Comparison of ENCODE assay signal across 8 cellular contexts in genomic region chr15:59532770-59533379, GRCh38.
A peak's percentile ranks its signal among the peaks of the same experiment; 100 is the strongest.
DNase-seq lines count a peak whose midpoint lies in the region; ATAC-seq, FAIRE-seq and TF ChIP-seq lines count a peak whose summit lies in the region.

No MANE protein-coding gene starts in this region.

- H3K79me1 ChIP-seq in IMR-90 (ENCODE audit: low read depth in 1 of 2, low read length in 2 of 2): no peaks in the 10 kb centered on the region

- H4K91ac ChIP-seq in IMR-90 (ENCODE audit: insufficient read depth, low read depth, low read length): no peak overlapping the region

- no peaks in the 10 kb centered on the region for H3K4me1 ChIP-seq in IMR-90 (ENCODE audit: control insufficient read depth, insufficient read depth, low read length)

- H2AFZ ChIP-seq in IMR-90 (replicated peaks; ENCODE audit: low read length, poor library complexity): no peak overlapping the region

- no peaks in the 10 kb centered on the region for H4K20me1 ChIP-seq in IMR-90 (ENCODE audit: insufficient read depth, low read length)

- POLR2A ChIA-PET in IMR-90 (lab: Charles Lee; ENCODE audit: unreplicated experiment): no interaction called here

- no peaks in the 10 kb centered on the region for H3K9me3 ChIP-seq in IMR-90 (ENCODE audit: control insufficient read depth, insufficient read depth, low read length)

- peaks cover 25% of the 10 kb centered on the region for H3K27me3 Mint-ChIP-seq in mesothelial cell of epicardium (ENCODE audit: low read depth)

- no TSS peak for BruUV-seq in IMR-90 (replicated peaks; lab: Mats Ljungman, UMichigan)

- H3K4me1 Mint-ChIP-seq in mesothelial cell of epicardium: no peaks in the 10 kb centered on the region

- TF ChIP-seq RAD21 in IMR-90 (IDR thresholded peaks at IDR 0.05; ENCODE audit: low read length): peak; percentile 66

- no peaks in the 10 kb centered on the region for H3K9me1 ChIP-seq in IMR-90 (ENCODE audit: insufficient read depth, low read length)

- H2BK20ac ChIP-seq in IMR-90 (ENCODE audit: low read depth, low read length): no peak overlapping the region

- no peak overlapping the region for H3K18ac ChIP-seq in IMR-90 (ENCODE audit: low read depth, low read length)

- H3K23ac ChIP-seq in IMR-90 (ENCODE audit: low read depth, low read length): no peak overlapping the region

- H3K27ac Mint-ChIP-seq in mesothelial cell of epicardium: no peak overlapping the region

- H3K4me3 Mint-ChIP-seq in mesothelial cell of epicardium: no peak overlapping the region

- DNase-seq in NCI-H2081 (lab: John Stamatoyannopoulos, UW): peak; percentile 31 to 38
- no peak for DNase-seq in NCI-H2081 treated with DMSO at 0.1 percent for 48 hours (lab: John Stamatoyannopoulos, UW)
- DNase-seq in IMR-90: peak; percentile 21
- DNase-seq in RCC 7860 (ENCODE audit: low spot score): peak; percentile 27
- DNase-seq in dedifferentiated amniotic fluid mesenchymal stem cell (ENCODE audit: extremely low spot score): peak; percentile 35
- DNase-seq in mesothelial cell of epicardium (ENCODE audit: low spot score in 2 of 2, unreplicated experiment in 2 of 2): no peak
- DNase-seq in GF-D8 (lab: John Stamatoyannopoulos, UW): no peak

- no peak overlapping the region for H3K4me3 ChIP-seq in IMR-90 (ENCODE audit: insufficient read depth, low read depth, low read length)

- TF ChIP-seq POLR2A in IMR-90 (IDR thresholded peaks at IDR 0.05; ENCODE audit: low read depth, low read length): no peak

- no peak overlapping the region for H3K4me2 ChIP-seq in IMR-90 (ENCODE audit: low read depth, low read length)

- no peak overlapping the region for H2BK5ac ChIP-seq in IMR-90 (ENCODE audit: low read depth, low read length, poor library complexity, severe bottlenecking)

- dilution Hi-C loops in IMR-90 (cut with HindIII; ENCODE audit: low sequenced_read_pairs, unreplicated experiment): no loop called here

- no peak overlapping the region for H4K5ac ChIP-seq in IMR-90 (ENCODE audit: low read depth, low read length)

- no peak overlapping the region for H2AK5ac ChIP-seq in IMR-90 (ENCODE audit: low read depth, low read length)

- no peaks in the 10 kb centered on the region for H3K36me3 ChIP-seq in IMR-90 (ENCODE audit: control insufficient read depth, insufficient read depth, low read length)

- H2BK15ac ChIP-seq in IMR-90 (ENCODE audit: low read depth, low read length): no peak overlapping the region

- no peak overlapping the region for H3K4ac ChIP-seq in IMR-90 (ENCODE audit: low read depth, low read length)

- FAIRE-seq in RCC 7860 (lab: Jason Lieb, UNC): peak; percentile 52

- no peaks in the 10 kb centered on the region for H3K9me3 Mint-ChIP-seq in mesothelial cell of epicardium

- H3K56ac ChIP-seq in IMR-90 (ENCODE audit: extremely low read depth, insufficient read depth, low read length): no peak overlapping the region

- WGBS in IMR-90 (ENCODE audit: extremely low coverage in 2 of 2, insufficient read length in 1 of 2), 2 experiments: no CpG with 5 or more reads among the region's 8 CpGs

- CTCF ChIA-PET in IMR-90 (lab: Yijun Ruan, JAX): interaction anchor here (0.6 to 1.6 kb wide), 22 partner anchors 13 to 905 kb away, joined by 3 to 9 read pairs (median 4); partner anchors contain the start of gene GTF2A2

- no peak overlapping the region for H3K9ac ChIP-seq in IMR-90 (ENCODE audit: low read depth, low read length)

- intact Hi-C loops in IMR-90 (cut with micrococcal nuclease): loop anchor here (5.0 to 10.0 kb wide), 2 partner anchors 109 to 792 kb away; no protein-coding TSS in a partner anchor

- TF ChIP-seq CTCF in IMR-90 (conservative IDR thresholded peaks at IDR 0.05; ENCODE audit: low read depth, low read length) (peak; percentile 73), mesothelial cell of epicardium (IDR thresholded peaks at IDR 0.05; ENCODE audit: unreplicated experiment) (peak; percentile 85)

- in situ Hi-C loops in IMR-90 (cut with MboI; ENCODE audit: low sequenced_read_pairs): no loop called here

- H3K27ac ChIP-seq in IMR-90 (ENCODE audit: insufficient read depth, low read length): no peak overlapping the region

- H2AK9ac ChIP-seq in IMR-90 (replicated peaks; ENCODE audit: low read depth, low read length, poor library complexity): no peak overlapping the region

- no peaks in the 10 kb centered on the region for H3K36me3 Mint-ChIP-seq in mesothelial cell of epicardium

- peaks cover 6% of the 10 kb centered on the region; the same call in 1 of the 2 replicates for H3K27me3 ChIP-seq in IMR-90 (ENCODE audit: control insufficient read depth, insufficient read depth, low read length)

- peak; percentile 55; the same call in 1 of the 2 replicates for ATAC-seq in IMR-90 (ENCODE audit: low read depth)
- ATAC-seq in HG03565 (IDR thresholded peaks at IDR 0.05; ENCODE audit: unreplicated experiment): no peak

- H3K14ac ChIP-seq in IMR-90 (replicated peaks; ENCODE audit: low read depth, low read length): no peak overlapping the region

- H4K8ac ChIP-seq in IMR-90 (ENCODE audit: low read depth in 2 of 2, low read length in 2 of 2): no peak overlapping the region

- no peak overlapping the region for H2BK120ac ChIP-seq in IMR-90 (ENCODE audit: low read depth, low read length)

TF ChIP-seq in IMR-90, 13 proteins besides CTCF, POLR2A, EP300 and RAD21:
- TF ChIP-seq CEBPB (IDR thresholded peaks at IDR 0.05; ENCODE audit: low read depth, low read length): no peak
- peak; percentile 53 for TF ChIP-seq SMC3 (IDR thresholded peaks at IDR 0.05; ENCODE audit: low read depth, low read length)

Comparison
In these comparisons a context has a peak if more than half of its experiments do, and no peak if none do; other contexts are left out.
1. DNase-seq: peak in NCI-H2081 (2 of 2), IMR-90 (single experiment), RCC 7860 (single experiment) and dedifferentiated amniotic fluid mesenchymal stem cell (single experiment); none in NCI-H2081 treated with DMSO at 0.1 percent for 48 hours (single experiment), mesothelial cell of epicardium (0 of 2) and GF-D8 (single experiment).